ENCODE assay signal across 13 cellular contexts in the genomic region with DNA sequence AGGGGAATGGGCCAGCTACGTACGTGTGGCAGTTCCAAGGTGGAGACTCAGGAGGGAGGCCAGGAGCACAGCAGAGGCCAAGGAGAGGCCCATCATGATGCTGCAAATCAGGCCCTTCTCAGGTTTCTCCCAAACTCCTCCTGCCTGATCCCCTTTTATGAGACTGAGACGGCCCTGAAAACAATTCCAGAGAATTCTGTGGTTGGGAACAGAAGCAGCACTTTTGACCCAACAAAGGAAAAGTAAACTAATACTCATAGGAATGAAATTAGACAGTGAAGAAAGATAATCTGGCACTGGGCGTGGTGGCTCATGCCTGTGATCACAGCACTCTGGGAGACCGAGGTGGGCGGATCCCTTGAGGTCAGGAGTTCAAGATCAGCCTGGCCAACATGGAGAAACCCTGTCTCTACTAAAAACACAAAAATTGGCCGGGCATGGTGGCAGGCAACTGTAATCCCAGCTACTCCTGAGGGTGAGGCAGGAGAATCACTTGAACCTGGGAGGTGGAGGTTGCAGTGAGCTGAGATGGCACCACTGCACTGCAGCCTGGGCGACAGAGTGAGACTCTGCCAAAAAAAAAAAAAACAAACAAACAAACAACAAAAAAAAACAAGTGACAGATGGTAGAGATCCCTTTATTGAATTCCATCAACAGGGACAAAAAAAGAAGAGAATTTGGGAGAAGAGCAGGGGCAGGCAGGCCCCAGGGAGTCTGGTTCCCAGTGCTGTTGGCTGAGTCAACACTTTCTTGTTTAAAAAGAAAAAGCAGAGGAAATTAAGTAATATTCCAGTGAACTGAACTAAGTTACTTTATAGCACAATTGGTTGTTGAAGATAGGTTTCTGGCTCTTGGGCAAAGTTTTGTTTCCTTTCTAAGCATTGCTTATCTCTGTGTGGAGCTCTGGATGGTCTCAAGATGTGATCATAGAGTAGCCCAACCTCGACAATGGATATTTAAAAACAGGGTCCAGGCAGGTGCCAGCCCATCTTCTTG. TPM values are rescaled to one million over a fixed set of nuclear protein-coding genes. Genes with fewer than 3 reads are reported as not detected.
DNase-seq lines count a peak whose midpoint lies in the region; ATAC-seq, FAIRE-seq and TF ChIP-seq lines count a peak whose summit lies in the region.
"Had no signal": no experiment of that assay in that cellular context is flagged by ENCODE, and none has a peak within 500 bp of the region (broad histone marks: within the 10 kb centered on the region; RNA-seq: fewer than 3 reads in every experiment).

A gene with protein sequence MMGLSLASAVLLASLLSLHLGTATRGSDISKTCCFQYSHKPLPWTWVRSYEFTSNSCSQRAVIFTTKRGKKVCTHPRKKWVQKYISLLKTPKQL (minus strand): TSS at position 131 of the 997 bp plus-strand sequence. CDS start 35 bp downstream, at position 96.

- peak; percentile 72 to 87 for ATAC-seq in right cardiac atrium

- H3K4me1 ChIP-seq in adipocyte (ENCODE audit: control insufficient read depth, insufficient read depth, low read length) (peaks cover 28% of the 10 kb centered on the region), right cardiac atrium (ENCODE audit: control insufficient read depth, insufficient read depth, low read length) (no peaks in the 10 kb centered on the region), stomach (no peaks in the 10 kb centered on the region)
- H3K4me1 ChIP-seq: ascending aorta had no signal

- FAIRE-seq in H54 (lab: Jason Lieb, UNC), result no peak
- FAIRE-seq: GM12892, keratinocyte, TTC549 had no signal

- no peak for TF ChIP-seq CTCF in stomach (IDR thresholded peaks at IDR 0.05)

- H3K9me3 ChIP-seq in adipocyte (ENCODE audit: control insufficient read depth, low read length), result no peaks in the 10 kb centered on the region
- H3K9me3 ChIP-seq in right cardiac atrium (ENCODE audit: control insufficient read depth, low read length), result no peaks in the 10 kb centered on the region
- H3K9me3 ChIP-seq in stomach, result no peaks in the 10 kb centered on the region
- H3K9me3 ChIP-seq: ascending aorta had no signal

- peak within 1 kb of the TSS; percentile 34 for H3K9ac ChIP-seq in adipocyte (ENCODE audit: low read length)

- no peak for TF ChIP-seq POLR2A in H54 (IDR thresholded peaks at IDR 0.05; ENCODE audit: low read depth, low read length)
- TF ChIP-seq POLR2A in stomach (IDR thresholded peaks at IDR 0.05), result no peak

- 53% methylated on average over 9 of the region's 9 CpGs for WGBS in right cardiac atrium
- 50 to 54% (median 54%) methylated on average over 9 of the region's 9 CpGs for WGBS in stomach, 5 donors

- TF ChIP-seq EP300 in stomach (IDR thresholded peaks at IDR 0.05), result no peak

- H3K36me3 ChIP-seq in adipocyte (ENCODE audit: control insufficient read depth, insufficient read depth, low read length, severe bottlenecking), result no peaks in the 10 kb centered on the region
- H3K36me3 ChIP-seq in stomach, result no peaks in the 10 kb centered on the region
- H3K36me3 ChIP-seq: ascending aorta had no signal

- DNase-seq in H54 (ENCODE audit: insufficient read length, low spot score), result peak; percentile 36
- DNase-seq in adipocyte (ENCODE audit: low read depth), result peak; percentile 59
- peak; percentile 75 to 86 (median 77) for DNase-seq in right cardiac atrium
- peak; percentile 26 for DNase-seq in stomach
- DNase-seq in NCI-H2081 treated with DMSO at 0.1 percent for 48 hours (lab: John Stamatoyannopoulos, UW), result no peak
- DNase-seq in middle frontal gyrus (ENCODE audit: extremely low spot score, low spot score), result no peak
- no peak for DNase-seq in activated naive CD4-positive, alpha-beta T cell (lab: John Stamatoyannopoulos, UW)
- no peak for DNase-seq in NCI-H345 (lab: John Stamatoyannopoulos, UW)
- DNase-seq: NCI-H1436 treated with DMSO at 0.1 percent for 48 hours had no signal

- H3K27ac ChIP-seq in right cardiac atrium (ENCODE audit: low read length) (peak within 1 kb of the TSS; percentile 15), stomach (peak within 1 kb of the TSS in 3 of 5 donors; percentile 26 to 61 (median 59))
- H3K27ac ChIP-seq: ascending aorta had no signal

- H3K27me3 ChIP-seq in adipocyte (replicated peaks; ENCODE audit: control insufficient read depth, insufficient read depth, low read length) (no peaks in the 10 kb centered on the region), right cardiac atrium (ENCODE audit: control insufficient read depth, insufficient read depth) (no peaks in the 10 kb centered on the region), stomach (no peaks in the 10 kb centered on the region)
- H3K27me3 ChIP-seq: ascending aorta had no signal

- intact Hi-C loops in right cardiac atrium (cut with DNase I), result no loop called here
- intact Hi-C loops in stomach (cut with DNase I; ENCODE audit: low total_unique reads), result no loop called here

- H3K4me3 ChIP-seq in adipocyte (ENCODE audit: low read length) (no peak within 1 kb of the TSS), right cardiac atrium (ENCODE audit: low read length) (no peak within 1 kb of the TSS), stomach (no peak within 1 kb of the TSS)
- H3K4me3 ChIP-seq: ascending aorta had no signal

RNA-seq across cellular contexts. Expression of the gene that starts here (rescaled TPM):
- total RNA-seq in right cardiac atrium (10 to 100 TPM in 1 of 4 donors, 1 to 10 TPM in 3; 1.0 to 25.2 (median 1.4) TPM), stomach (not detected)
- polyA plus RNA-seq in right cardiac atrium (0.59 TPM), stomach (1 to 10 TPM in 1 of 3 donors, under 1 TPM in 1, not detected in 1; 0.65 to 1.6 TPM)
- total RNA-seq: ascending aorta had no signal
- polyA plus RNA-seq: keratinocyte had no signal

Comparison
In these comparisons a context has a peak if more than half of its experiments do, and no peak if none do; other contexts are left out.
1. DNase-seq: peak in H54 (single experiment), adipocyte (single experiment), right cardiac atrium (3 of 3) and stomach (single experiment); none in NCI-H2081 treated with DMSO at 0.1 percent for 48 hours (single experiment), middle frontal gyrus (single experiment), activated naive CD4-positive, alpha-beta T cell (0 of 4) and NCI-H345 (single experiment).